Comparison of ENCODE assay signal across 6 cellular contexts in the genomic region with DNA sequence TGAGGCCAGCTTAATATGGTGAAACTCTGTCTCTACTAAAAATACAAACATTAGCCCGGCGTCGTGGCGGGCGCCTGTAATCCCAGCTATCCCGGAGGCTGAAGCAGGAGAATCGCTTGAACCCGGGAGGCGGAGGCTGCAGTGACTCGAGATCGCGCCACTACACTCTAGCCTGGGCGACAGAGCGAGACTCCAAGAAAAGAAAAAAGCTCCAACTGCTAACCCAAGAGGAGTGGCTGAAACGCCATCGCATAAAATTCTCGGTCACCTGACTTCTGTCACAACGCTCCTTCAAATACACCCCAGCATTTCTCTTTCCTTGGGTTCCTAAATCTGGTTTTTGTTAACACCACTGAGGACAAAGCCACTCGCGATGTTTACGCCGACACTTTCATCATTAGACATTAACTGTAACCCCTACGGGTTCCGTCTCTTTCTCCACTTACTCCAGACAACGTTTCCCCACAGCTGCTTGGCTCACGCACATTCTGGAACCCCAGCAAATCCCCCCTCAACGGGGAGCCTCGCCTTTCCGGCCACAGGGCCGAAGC. TPM values are rescaled to one million over a fixed set of nuclear protein-coding genes. Genes with fewer than 3 reads are reported as not detected.
DNase-seq lines count a peak whose midpoint lies in the region; ATAC-seq and TF ChIP-seq lines count a peak whose summit lies in the region.

No MANE protein-coding gene starts in this region.

- H3K4me1 Mint-ChIP-seq in glutamatergic neuron (ENCODE audit: low read depth, unreplicated experiment) = peaks cover 22% of the 10 kb centered on the region

- H3K9me3 Mint-ChIP-seq in glutamatergic neuron (ENCODE audit: unreplicated experiment) = peaks cover 12% of the 10 kb centered on the region

- peak; percentile 6 for ATAC-seq in GM19452 (IDR thresholded peaks at IDR 0.05; ENCODE audit: unreplicated experiment)

- H3K9me3 ChIP-seq in SJCRH30 (replicated peaks) = no peaks in the 10 kb centered on the region

- peaks cover 5% of the 10 kb centered on the region; the same call in 1 of the 2 replicates for H3K4me1 ChIP-seq in SJCRH30

- peaks cover 4% of the 10 kb centered on the region for H3K36me3 Mint-ChIP-seq in glutamatergic neuron (ENCODE audit: unreplicated experiment)

- peak overlapping the region; percentile 97 for H3K4me3 ChIP-seq in SJCRH30

- no peaks in the 10 kb centered on the region for H3K27me3 ChIP-seq in SJCRH30

- H3K36me3 ChIP-seq in SJCRH30 = peaks cover 42% of the 10 kb centered on the region

- peaks cover 6% of the 10 kb centered on the region for H3K27me3 Mint-ChIP-seq in glutamatergic neuron (ENCODE audit: unreplicated experiment)

- DNase-seq in SJCRH30 (peak in 1 of 2 experiments; percentile 19), glutamatergic neuron (no peak), substantia nigra (lab: John Stamatoyannopoulos, UW) (peak in 14 of 49 donors; percentile 10 to 80 (median 51)), ecto neural progenitor cell (ENCODE audit: low spot score) (no peak)

- peak overlapping the region; percentile 96 for H3K4me3 Mint-ChIP-seq in glutamatergic neuron (ENCODE audit: unreplicated experiment)

- TF ChIP-seq CTCF in 22Rv1 (IDR thresholded peaks at IDR 0.05) = no peak
- TF ChIP-seq CTCF in glutamatergic neuron (IDR thresholded peaks at IDR 0.05; ENCODE audit: partially characterized antibody, unreplicated experiment) = no peak

- peak overlapping the region; percentile 100 for H3K27ac Mint-ChIP-seq in glutamatergic neuron (ENCODE audit: unreplicated experiment)

- H3K27ac ChIP-seq in 22Rv1 = peak overlapping the region; percentile 96
- H3K27ac ChIP-seq in SJCRH30 = peak overlapping the region; percentile 100
- peak overlapping the region; percentile 100 for H3K27ac ChIP-seq in substantia nigra (ENCODE audit: low read depth, low read length, poor library complexity, severe bottlenecking)

RNA-seq across cellular contexts. Expression of gene CLK1, which starts 0.7 kb away (rescaled TPM):
- 75.6 and 86.3 TPM in 2 replicates for total RNA-seq in SJCRH30 (2014; rRNA removed; shearing (Covaris generic))
- total RNA-seq in glutamatergic neuron (ENCODE audit: unreplicated experiment) = 141 TPM

RNA-seq across cellular contexts. Expression of gene PPIL3, which starts 25.1 kb away (rescaled TPM):
- 36.7 and 39.1 TPM in 2 replicates for total RNA-seq in SJCRH30 (2014; rRNA removed; shearing (Covaris generic))
- total RNA-seq in glutamatergic neuron (ENCODE audit: unreplicated experiment) = 44.9 TPM

RNA-seq across cellular contexts. Expression of gene NIF3L1, which starts 25.4 kb away (rescaled TPM):
- total RNA-seq in SJCRH30 (2014; rRNA removed; shearing (Covaris generic)) = 50.1 and 55.3 TPM in 2 replicates
- 19.7 TPM for total RNA-seq in glutamatergic neuron (ENCODE audit: unreplicated experiment)

RNA-seq across cellular contexts. Expression of gene BZW1, which starts 52.0 kb away (rescaled TPM):
- 448 and 478 TPM in 2 replicates for total RNA-seq in SJCRH30 (2014; rRNA removed; shearing (Covaris generic))
- 232 TPM for total RNA-seq in glutamatergic neuron (ENCODE audit: unreplicated experiment)
